In the genomic region with DNA sequence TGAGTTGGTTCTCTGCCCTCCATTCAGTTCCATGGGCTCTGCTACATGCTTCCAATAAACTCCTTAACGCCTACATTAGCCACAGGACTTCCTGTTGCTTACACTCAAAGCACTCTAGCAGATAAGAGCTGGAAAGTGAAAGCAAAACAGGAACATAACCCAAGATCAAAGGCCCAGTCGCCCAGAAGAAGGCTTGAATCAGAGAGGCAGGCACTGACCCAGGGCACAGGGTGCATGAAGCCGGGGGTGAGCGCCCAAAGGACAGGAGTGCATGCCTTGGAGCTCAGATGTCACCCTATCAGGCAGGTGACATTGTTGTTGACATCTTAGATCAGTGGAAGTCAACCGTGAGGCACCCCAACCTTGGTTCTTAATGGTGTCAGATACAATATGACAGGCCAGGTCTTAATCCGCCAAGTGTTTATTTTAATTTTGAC, we compare ENCODE assay signal across 10 cellular contexts.
DNase-seq lines count a peak whose midpoint lies in the region; ATAC-seq and FAIRE-seq lines count a peak whose summit lies in the region.
"Had no signal": no experiment of that assay in that cellular context is flagged by ENCODE, and none has a peak within 500 bp of the region (broad histone marks: within the 10 kb centered on the region; RNA-seq: fewer than 3 reads in every experiment).

No MANE protein-coding gene starts in this region.

- no peaks in the 10 kb centered on the region for H3K36me3 ChIP-seq in H7 (replicated peaks; ENCODE audit: control insufficient read depth, insufficient read depth, low read length)

- DNase-seq in GM18507 (ENCODE audit: extremely low spot score, insufficient read length, low read depth) (no peak), lung microvascular endothelial cell (ENCODE audit: low read depth in 2 of 2) (peak; percentile 28 to 74), NCI-H774 (lab: John Stamatoyannopoulos, UW) (no peak), H7 (no peak)
- DNase-seq in NK-92 treated with Interleukin-12 subunit alpha and Interleukin-12 subunit beta, amount 100 ng/mL, for 24 hours (lab: John Stamatoyannopoulos, UW), result peak; percentile 42
- DNase-seq in activated T-cell treated with anti-CD3 and anti-CD28 coated beads, Interleukin-2, amount 50 U/mL, for 48 hours, result peak; percentile 66 to 70

- H3K4me3 ChIP-seq in H7 (ENCODE audit: insufficient read depth, low read depth, low read length), result no peak overlapping the region
- H3K4me3 ChIP-seq: PC-9 had no signal

- ATAC-seq in HG02840 (IDR thresholded peaks at IDR 0.05; ENCODE audit: low FRiP score, unreplicated experiment) (peak; percentile 66), GM18520 (IDR thresholded peaks at IDR 0.05; ENCODE audit: unreplicated experiment) (no peak)

- no peaks in the 10 kb centered on the region for H3K27me3 ChIP-seq in H7 (ENCODE audit: control insufficient read depth, insufficient read depth, low read length)

- peak; percentile 66 for FAIRE-seq in GM18507 (lab: Jason Lieb, UNC)
- FAIRE-seq: keratinocyte had no signal

Comparison
In these comparisons a context has a peak if more than half of its experiments do, and no peak if none do; other contexts are left out.
1. DNase-seq: peak in NK-92 treated with Interleukin-12 subunit alpha and Interleukin-12 subunit beta, amount 100 ng/mL, for 24 hours (single experiment), activated T-cell treated with anti-CD3 and anti-CD28 coated beads, Interleukin-2, amount 50 U/mL, for 48 hours (2 of 2) and lung microvascular endothelial cell (2 of 2); none in GM18507 (single experiment), NCI-H774 (single experiment) and H7 (single experiment).